ENCODE assay signal across 1 cellular context in the genomic region with DNA sequence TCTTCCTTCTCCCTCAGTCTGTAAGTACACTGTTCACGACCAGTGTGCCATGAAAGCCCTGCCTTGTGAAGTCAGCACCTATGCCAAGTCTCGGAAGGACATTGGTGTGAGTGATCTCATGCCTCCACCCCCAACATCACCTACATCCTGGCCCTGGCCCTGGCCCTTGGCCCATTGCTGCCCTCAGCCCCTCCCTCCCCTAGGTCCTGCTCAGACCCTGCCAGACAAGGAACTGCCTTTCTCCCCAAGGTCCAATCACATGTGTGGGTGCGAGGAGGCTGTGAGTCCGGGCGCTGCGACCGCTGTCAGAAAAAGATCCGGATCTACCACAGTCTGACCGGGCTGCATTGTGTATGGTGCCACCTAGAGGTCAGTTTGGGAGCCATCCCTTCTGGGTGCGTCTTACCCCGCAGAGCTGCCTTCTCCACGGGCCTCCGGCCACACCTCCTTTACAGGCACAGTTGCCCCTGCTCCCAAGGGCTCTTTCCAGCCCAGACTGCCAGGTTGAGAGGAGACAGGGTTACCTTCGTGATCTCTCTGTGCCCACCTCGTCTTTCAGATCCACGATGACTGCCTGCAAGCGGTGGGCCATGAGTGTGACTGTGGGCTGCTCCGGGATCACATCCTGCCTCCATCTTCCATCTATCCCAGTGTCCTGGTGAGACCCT.
TF ChIP-seq lines count a peak whose summit lies in the region.

No MANE protein-coding gene starts in this region.

TF ChIP-seq in Ishikawa, 13 proteins besides CTCF, POLR2A, EP300 and RAD21 (continued from another document):
- TF ChIP-seq, protein P1, sequence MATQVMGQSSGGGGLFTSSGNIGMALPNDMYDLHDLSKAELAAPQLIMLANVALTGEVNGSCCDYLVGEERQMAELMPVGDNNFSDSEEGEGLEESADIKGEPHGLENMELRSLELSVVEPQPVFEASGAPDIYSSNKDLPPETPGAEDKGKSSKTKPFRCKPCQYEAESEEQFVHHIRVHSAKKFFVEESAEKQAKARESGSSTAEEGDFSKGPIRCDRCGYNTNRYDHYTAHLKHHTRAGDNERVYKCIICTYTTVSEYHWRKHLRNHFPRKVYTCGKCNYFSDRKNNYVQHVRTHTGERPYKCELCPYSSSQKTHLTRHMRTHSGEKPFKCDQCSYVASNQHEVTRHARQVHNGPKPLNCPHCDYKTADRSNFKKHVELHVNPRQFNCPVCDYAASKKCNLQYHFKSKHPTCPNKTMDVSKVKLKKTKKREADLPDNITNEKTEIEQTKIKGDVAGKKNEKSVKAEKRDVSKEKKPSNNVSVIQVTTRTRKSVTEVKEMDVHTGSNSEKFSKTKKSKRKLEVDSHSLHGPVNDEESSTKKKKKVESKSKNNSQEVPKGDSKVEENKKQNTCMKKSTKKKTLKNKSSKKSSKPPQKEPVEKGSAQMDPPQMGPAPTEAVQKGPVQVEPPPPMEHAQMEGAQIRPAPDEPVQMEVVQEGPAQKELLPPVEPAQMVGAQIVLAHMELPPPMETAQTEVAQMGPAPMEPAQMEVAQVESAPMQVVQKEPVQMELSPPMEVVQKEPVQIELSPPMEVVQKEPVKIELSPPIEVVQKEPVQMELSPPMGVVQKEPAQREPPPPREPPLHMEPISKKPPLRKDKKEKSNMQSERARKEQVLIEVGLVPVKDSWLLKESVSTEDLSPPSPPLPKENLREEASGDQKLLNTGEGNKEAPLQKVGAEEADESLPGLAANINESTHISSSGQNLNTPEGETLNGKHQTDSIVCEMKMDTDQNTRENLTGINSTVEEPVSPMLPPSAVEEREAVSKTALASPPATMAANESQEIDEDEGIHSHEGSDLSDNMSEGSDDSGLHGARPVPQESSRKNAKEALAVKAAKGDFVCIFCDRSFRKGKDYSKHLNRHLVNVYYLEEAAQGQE (IDR thresholded peaks at IDR 0.05; ENCODE audit: low read depth), result no peak
- no peak for TF ChIP-seq CREB1 (IDR thresholded peaks at IDR 0.05; ENCODE audit: low read depth)
